Comparison of ENCODE assay signal across 17 cellular contexts in the genomic region with DNA sequence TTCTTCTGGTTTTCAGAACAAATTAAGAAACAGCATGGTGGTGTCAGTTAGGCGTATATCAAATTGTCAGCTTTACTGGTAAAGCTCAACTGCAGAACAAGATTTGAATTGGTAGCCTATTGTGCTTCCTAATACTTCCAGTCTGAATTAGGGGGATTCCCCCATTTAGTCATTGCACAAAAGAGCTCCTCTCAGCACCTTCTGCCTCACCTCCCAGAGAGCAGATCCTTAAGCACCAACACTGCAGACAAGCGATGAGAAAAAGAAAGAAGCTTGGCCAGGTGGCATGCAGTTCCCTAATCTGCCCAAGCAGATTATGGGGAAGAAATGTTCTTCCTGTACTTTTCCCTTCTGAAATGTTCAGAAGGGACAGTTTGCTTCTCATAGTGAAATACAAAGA. TPM values are rescaled to one million over a fixed set of nuclear protein-coding genes. Genes with fewer than 3 reads are reported as not detected.
DNase-seq lines count a peak whose midpoint lies in the region; ATAC-seq and TF ChIP-seq lines count a peak whose summit lies in the region.
"Had no signal": no experiment of that assay in that cellular context is flagged by ENCODE, and none has a peak within 500 bp of the region (broad histone marks: within the 10 kb centered on the region; RNA-seq: fewer than 3 reads in every experiment).

No MANE protein-coding gene starts in this region.

- no peaks in the 10 kb centered on the region for H3K9me3 Mint-ChIP-seq in activated CD4-positive, alpha-beta memory T cell treated with anti-CD3 and anti-CD28 coated beads, Interleukin-2, amount 10 ng/mL, durations not matched to agents 7 days and 5 days
- H3K9me3 Mint-ChIP-seq: activated B cell treated with CpG ODN at 0.5 μM for 24 hours had no signal

- POLR2A ChIA-PET in activated CD4-positive, alpha-beta memory T cell treated with anti-CD3 and anti-CD28 coated beads, Interleukin-2, amount 10 ng/mL, durations not matched to agents 7 days and 5 days (lab: Charles Lee), result no interaction called here

- H3K9me3 ChIP-seq in WERI-Rb-1 (ENCODE audit: severe bottlenecking), result no peaks in the 10 kb centered on the region
- H3K9me3 ChIP-seq: psoas muscle had no signal

- peak; percentile 44 for TF ChIP-seq CTCF in WERI-Rb-1 (IDR thresholded peaks at IDR 0.05; ENCODE audit: low read depth, low read length)

- CTCF ChIA-PET in activated CD4-positive, alpha-beta memory T cell treated with anti-CD3 and anti-CD28 coated beads, Interleukin-2, amount 10 ng/mL, durations not matched to agents 7 days and 5 days (lab: Charles Lee), result interaction anchor here (1.0 kb wide), 1 partner anchor 8 kb away, joined by 4 read pairs; no protein-coding TSS in a partner anchor

- ATAC-seq in GM18517 (IDR thresholded peaks at IDR 0.05; ENCODE audit: unreplicated experiment), result peak; percentile 58
- ATAC-seq in GM21367 (IDR thresholded peaks at IDR 0.05; ENCODE audit: unreplicated experiment), result peak; percentile 48
- ATAC-seq in HG02885 (IDR thresholded peaks at IDR 0.05; ENCODE audit: poor library complexity, unreplicated experiment), result peak; percentile 64
- ATAC-seq: Panc1, psoas muscle had no signal

- H3K27ac ChIP-seq in WERI-Rb-1, result peak overlapping the region; percentile 58
- H3K27ac ChIP-seq: psoas muscle had no signal

- H3K27me3 Mint-ChIP-seq in activated CD4-positive, alpha-beta memory T cell treated with anti-CD3 and anti-CD28 coated beads, Interleukin-2, amount 10 ng/mL, durations not matched to agents 7 days and 5 days, result no peaks in the 10 kb centered on the region
- H3K27me3 Mint-ChIP-seq: activated B cell treated with CpG ODN at 0.5 μM for 24 hours had no signal

- peak; percentile 77 for DNase-seq in WERI-Rb-1
- DNase-seq in activated CD4-positive, alpha-beta memory T cell treated with anti-CD3 and anti-CD28 coated beads, Interleukin-2, amount 10 ng/mL, durations not matched to agents 7 days and 5 days, result no peak
- DNase-seq in central memory CD4-positive, alpha-beta T cell, result no peak
- no peak for DNase-seq in HuH-7 (ENCODE audit: low spot score)
- no peak for DNase-seq in midbrain (lab: John Stamatoyannopoulos, UW)
- DNase-seq: activated B cell treated with CpG ODN at 0.5 μM for 24 hours, activated T-cell treated with anti-CD3 and anti-CD28 coated beads for 4 hours, Calu3, GOT3, hippocampal formation, NCI-H146, NCI-H510A treated with DMSO at 0.1 percent for 48 hours, psoas muscle had no signal

- H3K36me3 Mint-ChIP-seq in activated CD4-positive, alpha-beta memory T cell treated with anti-CD3 and anti-CD28 coated beads, Interleukin-2, amount 10 ng/mL, durations not matched to agents 7 days and 5 days (ENCODE audit: low read depth), result no peaks in the 10 kb centered on the region

- H3K4me3 Mint-ChIP-seq in activated CD4-positive, alpha-beta memory T cell treated with anti-CD3 and anti-CD28 coated beads, Interleukin-2, amount 10 ng/mL, durations not matched to agents 7 days and 5 days, result no peak overlapping the region
- H3K4me3 Mint-ChIP-seq: activated B cell treated with CpG ODN at 0.5 μM for 24 hours had no signal

- H3K27me3 ChIP-seq in WERI-Rb-1 (ENCODE audit: insufficient read depth, low read depth, severe bottlenecking), result no peaks in the 10 kb centered on the region

- H3K36me3 ChIP-seq in WERI-Rb-1, result peaks cover 4% of the 10 kb centered on the region; the same call in 1 of the 2 replicates

- no peak overlapping the region for H3K4me3 ChIP-seq in WERI-Rb-1 (ENCODE audit: low read depth, low read length)
- H3K4me3 ChIP-seq: psoas muscle had no signal

- H3K27ac Mint-ChIP-seq in activated CD4-positive, alpha-beta memory T cell treated with anti-CD3 and anti-CD28 coated beads, Interleukin-2, amount 10 ng/mL, durations not matched to agents 7 days and 5 days, result no peak overlapping the region
- H3K27ac Mint-ChIP-seq: activated B cell treated with CpG ODN at 0.5 μM for 24 hours had no signal

- peaks cover 3% of the 10 kb centered on the region for H3K4me1 Mint-ChIP-seq in activated CD4-positive, alpha-beta memory T cell treated with anti-CD3 and anti-CD28 coated beads, Interleukin-2, amount 10 ng/mL, durations not matched to agents 7 days and 5 days
- H3K4me1 Mint-ChIP-seq: activated B cell treated with CpG ODN at 0.5 μM for 24 hours had no signal

RNA-seq across cellular contexts. Expression of a gene that starts 9.2 kb away (rescaled TPM):
- total RNA-seq in activated CD4-positive, alpha-beta memory T cell treated with anti-CD3 and anti-CD28 coated beads, Interleukin-2, amount 10 ng/mL, durations not matched to agents 7 days and 5 days, result 1 to 10 TPM; 2.7 to 3.6 TPM
